8 cellular contexts compared by ENCODE assay signal in the genomic region with DNA sequence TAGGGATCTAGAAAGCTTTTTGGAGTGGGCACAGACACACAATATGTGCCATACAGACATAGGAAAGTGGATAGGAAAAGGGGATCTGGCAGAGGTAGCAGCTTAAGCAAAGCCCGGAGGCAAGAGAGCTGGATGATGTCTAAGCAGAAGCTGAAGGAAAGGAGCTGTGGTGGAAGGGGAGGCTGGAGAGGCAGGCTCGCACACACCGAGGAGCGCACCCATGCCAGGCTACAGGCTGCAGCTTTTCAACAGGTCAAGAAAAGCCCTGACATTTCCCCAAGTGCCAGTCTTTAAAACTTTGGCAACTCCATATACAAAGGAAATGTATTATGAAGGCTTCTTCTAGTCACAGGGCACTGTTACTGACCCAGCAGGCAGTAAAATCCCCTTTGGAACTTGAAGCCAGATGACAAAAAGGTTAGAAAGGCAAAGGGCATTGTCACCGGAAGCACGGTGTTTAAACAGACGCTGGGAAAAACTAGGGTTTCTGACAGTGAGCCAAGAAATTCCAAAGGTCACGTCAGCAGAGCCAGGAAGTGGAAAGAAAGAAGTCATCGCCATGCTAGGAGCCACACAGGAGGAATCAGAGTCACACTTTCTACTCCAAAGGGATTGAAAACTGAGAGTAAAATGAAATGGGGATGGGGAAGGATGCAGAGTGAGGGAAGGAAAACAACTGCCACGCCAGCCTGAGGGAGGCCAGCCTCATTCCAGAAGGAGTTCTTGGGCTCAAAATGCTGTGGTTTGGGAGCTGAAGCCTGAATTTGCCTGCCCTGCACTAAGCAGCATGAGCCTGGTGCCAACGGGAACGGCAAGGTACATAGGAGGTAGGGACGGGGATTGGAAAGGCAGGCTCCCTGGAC.
DNase-seq lines count a peak whose midpoint lies in the region; ATAC-seq and TF ChIP-seq lines count a peak whose summit lies in the region.

No MANE protein-coding gene starts in this region.

- no peak for TF ChIP-seq EP300 in sigmoid colon (IDR thresholded peaks at IDR 0.05)

- no peaks in the 10 kb centered on the region for H3K27me3 Mint-ChIP-seq in activated T-cell treated with anti-CD3 and anti-CD28 coated beads, Interleukin-2, amount 50 U/mL, for 4 hours (ENCODE audit: low read depth)

- 11 to 59% methylated on average over 13 of the region's 13 CpGs for WGBS in sigmoid colon, 2 donors

- H3K4me1 Mint-ChIP-seq in activated T-cell treated with anti-CD3 and anti-CD28 coated beads, Interleukin-2, amount 50 U/mL, for 4 hours (ENCODE audit: low read depth) = no peaks in the 10 kb centered on the region

- H3K4me1 ChIP-seq in cardiac muscle cell (ENCODE audit: low read depth) = peaks cover 8% of the 10 kb centered on the region
- H3K4me1 ChIP-seq in sigmoid colon = peaks cover 0 to 16% (median 14%) of the 10 kb centered on the region in 4 donors

- H3K4me3 ChIP-seq in cardiac muscle cell (no peak overlapping the region), sigmoid colon (no peak overlapping the region)

- peak; percentile 53 for DNase-seq in GM03348 (ENCODE audit: low spot score)
- peak; percentile 78 for DNase-seq in SK-MEL-5 (ENCODE audit: low read depth, low spot score)
- peak; percentile 22 to 85 for DNase-seq in cardiac muscle cell (ENCODE audit: low read depth in 1 of 2, low spot score in 1 of 2)
- DNase-seq in sigmoid colon = no peak
- no peak for DNase-seq in middle frontal gyrus (ENCODE audit: extremely low spot score, low spot score)
- no peak for DNase-seq in GF-D8 (lab: John Stamatoyannopoulos, UW)
- DNase-seq in activated T-cell treated with anti-CD3 and anti-CD28 coated beads, Interleukin-2, amount 50 U/mL, for 4 hours = no peak

- no peak for TF ChIP-seq POLR2A in sigmoid colon (IDR thresholded peaks at IDR 0.05)

- intact Hi-C loops in sigmoid colon (cut with DNase I) = no loop called here

- no peak overlapping the region for H3K4me3 Mint-ChIP-seq in activated T-cell treated with anti-CD3 and anti-CD28 coated beads, Interleukin-2, amount 50 U/mL, for 4 hours

- H3K9me3 ChIP-seq in cardiac muscle cell (ENCODE audit: low read depth) (no peaks in the 10 kb centered on the region), sigmoid colon (no peaks in the 10 kb centered on the region)

- no peak for TF ChIP-seq CTCF in cardiac muscle cell (IDR thresholded peaks at IDR 0.05; ENCODE audit: low read depth, low read length)
- no peak for TF ChIP-seq CTCF in sigmoid colon (IDR thresholded peaks at IDR 0.05)

- H3K36me3 ChIP-seq in cardiac muscle cell (no peaks in the 10 kb centered on the region), sigmoid colon (no peaks in the 10 kb centered on the region)

- H3K9me3 Mint-ChIP-seq in activated T-cell treated with anti-CD3 and anti-CD28 coated beads, Interleukin-2, amount 50 U/mL, for 4 hours = no peaks in the 10 kb centered on the region

- ATAC-seq in GM21786 (IDR thresholded peaks at IDR 0.05; ENCODE audit: unreplicated experiment) = no peak
- no peak for ATAC-seq in activated T-cell treated with anti-CD3 and anti-CD28 coated beads, Interleukin-2, amount 50 U/mL, for 4 hours

- no peaks in the 10 kb centered on the region for H3K36me3 Mint-ChIP-seq in activated T-cell treated with anti-CD3 and anti-CD28 coated beads, Interleukin-2, amount 50 U/mL, for 4 hours (ENCODE audit: insufficient read depth)

- no peak overlapping the region for H3K27ac ChIP-seq in cardiac muscle cell
- H3K27ac ChIP-seq in sigmoid colon = peak overlapping the region; percentile 41 to 64 (median 54)

- H3K27me3 ChIP-seq in cardiac muscle cell = no peaks in the 10 kb centered on the region
- no peaks in the 10 kb centered on the region for H3K27me3 ChIP-seq in sigmoid colon

- in situ Hi-C loops in SK-MEL-5 (cut with HindIII; ENCODE audit: low pct_unique_long_range_greater_than_20kb, low sequenced_read_pairs) = no loop called here

Comparison
In these comparisons a context has a peak if more than half of its experiments do, and no peak if none do; other contexts are left out.
1. DNase-seq: peak in GM03348 (single experiment), SK-MEL-5 (single experiment) and cardiac muscle cell (2 of 2); none in sigmoid colon (single experiment), middle frontal gyrus (single experiment), GF-D8 (single experiment) and activated T-cell treated with anti-CD3 and anti-CD28 coated beads, Interleukin-2, amount 50 U/mL, for 4 hours (single experiment).